9 cellular contexts compared by ENCODE assay signal in genomic region chr4:62414563-62414962, GRCh38.
"Had no signal": no experiment of that assay in that cellular context is flagged by ENCODE, and none has a peak within 500 bp of the region (broad histone marks: within the 10 kb centered on the region; RNA-seq: fewer than 3 reads in every experiment).

No MANE protein-coding gene starts in this region.

- FAIRE-seq: HepG2, HTR-8/SVneo, K562 had no signal

- H3K4me3 Mint-ChIP-seq: IgD-negative memory B cell had no signal

- H3K27me3 Mint-ChIP-seq: IgD-negative memory B cell had no signal

- H3K36me3 Mint-ChIP-seq: IgD-negative memory B cell had no signal

- H3K4me3 ChIP-seq: K562 had no signal

- DNase-seq: IMR-90, KBM-7, KG1 had no signal

- H3K27ac ChIP-seq: HL-60, KMS-11 had no signal

- H3K9ac ChIP-seq: KMS-11 had no signal

- ATAC-seq: HepG2, K562 had no signal

- H3K27ac Mint-ChIP-seq: IgD-negative memory B cell had no signal

- H3K4me2 ChIP-seq: KMS-11 had no signal
